17 cellular contexts compared by ENCODE assay signal in genomic region chr13:26262156-26262555, GRCh38. TPM values are rescaled to one million over a fixed set of nuclear protein-coding genes. Genes with fewer than 3 reads are reported as not detected.
DNase-seq lines count a peak whose midpoint lies in the region; TF ChIP-seq lines count a peak whose summit lies in the region.
"Had no signal": no experiment of that assay in that cellular context is flagged by ENCODE, and none has a peak within 500 bp of the region (broad histone marks: within the 10 kb centered on the region; RNA-seq: fewer than 3 reads in every experiment).

No MANE protein-coding gene starts in this region.

- H3K9me2 ChIP-seq in Loucy (replicated peaks; ENCODE audit: low read depth, low read length) = no peaks in the 10 kb centered on the region

- no peak for TF ChIP-seq CTCF in Loucy (conservative IDR thresholded peaks at IDR 0.05; ENCODE audit: low read length)

- H3K79me2 ChIP-seq in Loucy (ENCODE audit: insufficient read depth, low read length) = peaks cover 92% of the 10 kb centered on the region

- no peaks in the 10 kb centered on the region for H3F3A ChIP-seq in Loucy (ENCODE audit: low read depth)

- peak overlapping the region; percentile 17 for H3K4me3 Mint-ChIP-seq in activated naive CD4-positive, alpha-beta T cell treated with anti-CD3 and anti-CD28 coated beads, Interleukin-2, amount 50 U/mL, for 24 hours
- H3K4me3 Mint-ChIP-seq in activated naive CD4-positive, alpha-beta T cell treated with anti-CD3 and anti-CD28 coated beads, Interleukin-2, amount 10 ng/mL, durations not matched to agents 7 days and 5 days = no peak overlapping the region
- H3K4me3 Mint-ChIP-seq: CD4-positive, alpha-beta T cell had no signal

- H3K27me3 Mint-ChIP-seq in activated naive CD4-positive, alpha-beta T cell treated with anti-CD3 and anti-CD28 coated beads, Interleukin-2, amount 50 U/mL, for 24 hours = no peaks in the 10 kb centered on the region
- H3K27me3 Mint-ChIP-seq in activated naive CD4-positive, alpha-beta T cell treated with anti-CD3 and anti-CD28 coated beads, Interleukin-2, amount 10 ng/mL, durations not matched to agents 7 days and 5 days = no peaks in the 10 kb centered on the region
- H3K27me3 Mint-ChIP-seq: CD4-positive, alpha-beta T cell had no signal

- H3K36me3 ChIP-seq in Loucy (ENCODE audit: insufficient read depth, low read length) = no peaks in the 10 kb centered on the region
- H3K36me3 ChIP-seq: HAP-1 had no signal

- no peaks in the 10 kb centered on the region for H3K9me3 ChIP-seq in Loucy (ENCODE audit: insufficient read depth, low read depth, low read length)
- H3K9me3 ChIP-seq: A549, Caco-2, HAP-1 had no signal

- H3K27me3 ChIP-seq in Loucy (ENCODE audit: insufficient read depth, low read length, poor library complexity, severe bottlenecking) = no peaks in the 10 kb centered on the region

- H3K4me3 ChIP-seq in Loucy (ENCODE audit: low read length, poor library complexity, severe bottlenecking) = no peak overlapping the region
- H3K4me3 ChIP-seq: A549, GM12878, GM23248, HAP-1 had no signal

- DNase-seq in DMS 273 (lab: John Stamatoyannopoulos, UW; ENCODE audit: unreplicated experiment) = peak; percentile 2
- DNase-seq in DMS 273 treated with DMSO at 0.1 percent for 48 hours (lab: John Stamatoyannopoulos, UW) = no peak
- no peak for DNase-seq in activated naive CD4-positive, alpha-beta T cell treated with anti-CD3 and anti-CD28 coated beads, Interleukin-2, amount 10 ng/mL, durations not matched to agents 7 days and 5 days
- DNase-seq in NCI-H69 (lab: John Stamatoyannopoulos, UW) = peak; percentile 2
- no peak for DNase-seq in DMS79 (lab: John Stamatoyannopoulos, UW)
- no peak for DNase-seq in SK-N-DZ (ENCODE audit: low spot score)
- DNase-seq: AML-193; Caco-2; CD4-positive, alpha-beta T cell; DND-41; EL; GM23248 had no signal

- H3K4me1 Mint-ChIP-seq in activated naive CD4-positive, alpha-beta T cell treated with anti-CD3 and anti-CD28 coated beads, Interleukin-2, amount 50 U/mL, for 24 hours = peaks cover 67% of the 10 kb centered on the region
- H3K4me1 Mint-ChIP-seq in activated naive CD4-positive, alpha-beta T cell treated with anti-CD3 and anti-CD28 coated beads, Interleukin-2, amount 10 ng/mL, durations not matched to agents 7 days and 5 days = no peaks in the 10 kb centered on the region

- CTCF ChIA-PET in activated naive CD4-positive, alpha-beta T cell treated with anti-CD3 and anti-CD28 coated beads, Interleukin-2, amount 10 ng/mL, durations not matched to agents 7 days and 5 days (lab: Charles Lee) = no interaction called here

- H3K9ac ChIP-seq in Loucy (ENCODE audit: low read depth, low read length, poor library complexity, severe bottlenecking) = no peak overlapping the region
- H3K9ac ChIP-seq: GM23248 had no signal

- peaks cover 2% of the 10 kb centered on the region for H3K36me3 Mint-ChIP-seq in activated naive CD4-positive, alpha-beta T cell treated with anti-CD3 and anti-CD28 coated beads, Interleukin-2, amount 50 U/mL, for 24 hours
- no peaks in the 10 kb centered on the region for H3K36me3 Mint-ChIP-seq in activated naive CD4-positive, alpha-beta T cell treated with anti-CD3 and anti-CD28 coated beads, Interleukin-2, amount 10 ng/mL, durations not matched to agents 7 days and 5 days

- H3K4me2 ChIP-seq in Loucy (ENCODE audit: low read depth, low read length, poor library complexity, severe bottlenecking) = peak overlapping the region; percentile 95
- H3K4me2 ChIP-seq: A549 had no signal

- H3K9me3 Mint-ChIP-seq in activated naive CD4-positive, alpha-beta T cell treated with anti-CD3 and anti-CD28 coated beads, Interleukin-2, amount 50 U/mL, for 24 hours = peaks cover 4% of the 10 kb centered on the region
- no peaks in the 10 kb centered on the region for H3K9me3 Mint-ChIP-seq in activated naive CD4-positive, alpha-beta T cell treated with anti-CD3 and anti-CD28 coated beads, Interleukin-2, amount 10 ng/mL, durations not matched to agents 7 days and 5 days
- H3K9me3 Mint-ChIP-seq: CD4-positive, alpha-beta T cell had no signal

- H3K27ac Mint-ChIP-seq in activated naive CD4-positive, alpha-beta T cell treated with anti-CD3 and anti-CD28 coated beads, Interleukin-2, amount 50 U/mL, for 24 hours = no peak overlapping the region
- H3K27ac Mint-ChIP-seq in activated naive CD4-positive, alpha-beta T cell treated with anti-CD3 and anti-CD28 coated beads, Interleukin-2, amount 10 ng/mL, durations not matched to agents 7 days and 5 days = no peak overlapping the region
- H3K27ac Mint-ChIP-seq: CD4-positive, alpha-beta T cell had no signal

- no peak overlapping the region for H2AFZ ChIP-seq in Loucy (ENCODE audit: low read length)
- H2AFZ ChIP-seq: GM23248 had no signal

- peaks cover 44% of the 10 kb centered on the region for H3K4me1 ChIP-seq in Loucy (ENCODE audit: insufficient read depth, low read length, poor library complexity, severe bottlenecking)
- H3K4me1 ChIP-seq: A549, Caco-2 had no signal

- H4K20me1 ChIP-seq in Loucy (ENCODE audit: insufficient read depth, low read length, poor library complexity, severe bottlenecking) = peaks cover 63% of the 10 kb centered on the region

RNA-seq across cellular contexts. Expression of gene CDK8, which starts 8.2 kb away (rescaled TPM):
- 33.4 and 33.5 TPM in 2 replicates for polyA plus RNA-seq in SK-N-DZ (2014; cell fraction: cytosol; rRNA removed)
- polyA plus RNA-seq in SK-N-DZ (2014; cell fraction: nucleus; rRNA removed) = 28.0 and 41.2 TPM in 2 replicates

RNA-seq across cellular contexts. Expression of gene RNF6, which starts 40.0 kb away (rescaled TPM):
- polyA plus RNA-seq in SK-N-DZ (2014; cell fraction: cytosol; rRNA removed) = 10.7 and 12.3 TPM in 2 replicates
- 8.3 and 12.9 TPM in 2 replicates for polyA plus RNA-seq in SK-N-DZ (2014; cell fraction: nucleus; rRNA removed)

Comparison
In these comparisons a context has a peak if more than half of its experiments do, and no peak if none do; other contexts are left out.
1. DNase-seq: peak in DMS 273 (single experiment) and NCI-H69 (single experiment); none in DMS 273 treated with DMSO at 0.1 percent for 48 hours (single experiment), activated naive CD4-positive, alpha-beta T cell treated with anti-CD3 and anti-CD28 coated beads, Interleukin-2, amount 10 ng/mL, durations not matched to agents 7 days and 5 days (single experiment), DMS79 (single experiment) and SK-N-DZ (single experiment).